ENCODE assay signal across 8 cellular contexts in genomic region chr1:27418326-27418761, GRCh38. TPM values are rescaled to one million over a fixed set of nuclear protein-coding genes. Genes with fewer than 3 reads are reported as not detected.
DNase-seq lines count a peak whose midpoint lies in the region; ATAC-seq and TF ChIP-seq lines count a peak whose summit lies in the region.

No MANE protein-coding gene starts in this region.

- TF ChIP-seq CTCF in epithelial cell of esophagus (IDR thresholded peaks at IDR 0.05; ENCODE audit: insufficient read depth, low read depth, low read length, missing control alignments) (no peak), suprapubic skin (IDR thresholded peaks at IDR 0.05) (no peak)

- peak; percentile 67 for DNase-seq in activated CD4-positive, CD25-positive, alpha-beta regulatory T cell treated with anti-CD3 and anti-CD28 coated beads, Interleukin-2, amount 50 U/mL, for 72 hours
- DNase-seq in epithelial cell of esophagus (ENCODE audit: low read depth) = peak; percentile 94
- DNase-seq in suprapubic skin (ENCODE audit: low spot score in 2 of 2) = peak in 1 of 2 donors; percentile 70
- no peak for DNase-seq in NCI-H2081 (lab: John Stamatoyannopoulos, UW)

- no peak for TF ChIP-seq POLR2A in suprapubic skin (IDR thresholded peaks at IDR 0.05)

- peaks cover 40% of the 10 kb centered on the region in 2 donors for H3K36me3 ChIP-seq in muscle layer of duodenum (ENCODE audit: control insufficient read depth in 1 of 2, insufficient read depth in 2 of 2, low read length in 2 of 2)
- H3K36me3 ChIP-seq in suprapubic skin = peaks cover 40% of the 10 kb centered on the region

- H3K9me3 ChIP-seq in muscle layer of duodenum (ENCODE audit: control insufficient read depth in 1 of 2, low read length in 2 of 2) = no peaks in the 10 kb centered on the region
- no peaks in the 10 kb centered on the region for H3K9me3 ChIP-seq in suprapubic skin

- peak; percentile 69 for ATAC-seq in GM18502 (IDR thresholded peaks at IDR 0.05; ENCODE audit: poor library complexity, unreplicated experiment)
- ATAC-seq in HG03066 (IDR thresholded peaks at IDR 0.05; ENCODE audit: low read depth, unreplicated experiment) = peak; percentile 52
- no peak for ATAC-seq in GM19324 (IDR thresholded peaks at IDR 0.05; ENCODE audit: low FRiP score, unreplicated experiment)

- no peaks in the 10 kb centered on the region for H3K27me3 ChIP-seq in muscle layer of duodenum (ENCODE audit: low read depth, low read length)
- no peaks in the 10 kb centered on the region for H3K27me3 ChIP-seq in suprapubic skin

- H3K27ac ChIP-seq in muscle layer of duodenum (ENCODE audit: low read length) (peak overlapping the region; percentile 83), suprapubic skin (peak overlapping the region; percentile 62)

- H3K4me3 ChIP-seq in epithelial cell of esophagus (ENCODE audit: low read length) = no peak overlapping the region
- no peak overlapping the region for H3K4me3 ChIP-seq in muscle layer of duodenum (ENCODE audit: low read depth in 1 of 2, low read length in 2 of 2)
- H3K4me3 ChIP-seq in suprapubic skin = no peak overlapping the region

- WGBS in suprapubic skin = 20% methylated on average over 8 of the region's 8 CpGs

- peaks cover 15 to 39% of the 10 kb centered on the region in 2 donors for H3K4me1 ChIP-seq in muscle layer of duodenum (ENCODE audit: control insufficient read depth in 1 of 2, insufficient read depth in 2 of 2, low read length in 2 of 2)
- H3K4me1 ChIP-seq in suprapubic skin = peaks cover 66% of the 10 kb centered on the region

- TF ChIP-seq EP300 in suprapubic skin (IDR thresholded peaks at IDR 0.05) = no peak

RNA-seq across cellular contexts. Expression of gene GPR3, which starts 25.9 kb away (rescaled TPM):
- under 1 TPM in 2 of 4 donors, not detected in 2; 0.36 to 0.81 TPM for total RNA-seq in suprapubic skin

RNA-seq across cellular contexts. Expression of gene CD164L2, which starts 35.2 kb away (rescaled TPM):
- total RNA-seq in suprapubic skin = 10 to 100 TPM in 2 of 4 donors, 1 to 10 TPM in 2; 5.9 to 14.3 (median 10.3) TPM

RNA-seq across cellular contexts. Expression of gene FCN3, which starts 43.7 kb away (rescaled TPM):
- total RNA-seq in suprapubic skin = 1 to 10 TPM; 2.3 to 7.1 (median 3.7) TPM

RNA-seq across cellular contexts. Expression of gene MAP3K6, which starts 51.6 kb away (rescaled TPM):
- 100 to 1,000 TPM in 3 of 4 donors, 10 to 100 TPM in 1; 85.4 to 147 (median 137) TPM for total RNA-seq in suprapubic skin

Comparison
In these comparisons a context has a peak if more than half of its experiments do, and no peak if none do; other contexts are left out.
1. DNase-seq: peak in activated CD4-positive, CD25-positive, alpha-beta regulatory T cell treated with anti-CD3 and anti-CD28 coated beads, Interleukin-2, amount 50 U/mL, for 72 hours (single experiment) and epithelial cell of esophagus (single experiment); none in NCI-H2081 (0 of 2).